In the genomic region with DNA sequence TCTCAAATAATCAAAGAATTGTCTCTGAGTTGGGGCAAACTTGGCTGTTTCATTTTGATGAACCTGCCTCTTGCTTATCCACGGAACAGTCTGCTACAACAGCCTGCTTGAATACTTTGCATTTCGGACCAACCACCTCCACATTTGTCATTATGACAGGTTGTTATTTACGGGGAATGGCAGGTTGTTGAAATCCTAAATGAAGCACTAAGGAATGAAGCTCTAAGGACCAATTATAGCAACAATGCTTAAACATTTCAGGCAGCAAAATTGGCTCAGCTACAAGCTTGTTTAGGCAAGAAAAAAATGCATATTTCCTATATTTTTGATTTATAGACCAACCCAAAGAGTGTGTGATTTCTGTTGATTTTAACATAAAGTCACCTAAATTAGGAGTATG, we compare ENCODE assay signal across 20 cellular contexts.
"Had no signal": no experiment of that assay in that cellular context is flagged by ENCODE, and none has a peak within 500 bp of the region (broad histone marks: within the 10 kb centered on the region; RNA-seq: fewer than 3 reads in every experiment).

No MANE protein-coding gene starts in this region.

- H3K4me3 ChIP-seq: adrenal gland, lung had no signal

- H3K27me3 ChIP-seq: adrenal gland had no signal

- H3K36me3 ChIP-seq: adrenal gland had no signal

- H3K9me3 Mint-ChIP-seq: activated naive CD4-positive, alpha-beta T cell treated with anti-CD3 and anti-CD28 coated beads, Interleukin-2, amount 50 U/mL, for 72 hours; activated T-helper 1 cell treated with anti-CD3 and anti-CD28 coated beads, Interleukin-12 subunit alpha, Interleukin-12 subunit beta, Interleukin-2, Interleukin-4 antibody, amounts not matched to agents 30 ng/mL and 10 ng/mL and 1 ng/mL, durations not matched to agents 14 hours and 24 hours and 36 hours; dendritic cell treated with granulocyte-macrophage colony-stimulating factor and Interleukin-4, amounts not matched to agents 40 ng/mL and 50 ng/mL, for 4 days; nephron had no signal

- H3K9me3 ChIP-seq: adrenal gland had no signal

- H3K4me1 ChIP-seq: adrenal gland had no signal

- DNase-seq: activated CD4-positive, alpha-beta T cell treated with anti-CD3 and anti-CD28 coated beads for 36 hours; activated CD4-positive, alpha-beta T cell treated with anti-CD3 and anti-CD28 coated beads, Interleukin-2, amount 50 U/mL, for 48 hours; activated gamma-delta T cell treated with Interleukin-2 at 50 U/mL for 16 hours; activated T-cell treated with anti-CD3 and anti-CD28 coated beads for 4 hours; effector memory CD4-positive, alpha-beta T cell; kidney; midbrain; occipital lobe; retina; stimulated activated CD4-positive, alpha-beta T cell treated with anti-CD3 and anti-CD28 coated beads, Interleukin-12 subunit alpha, Interleukin-12 subunit beta, amount 100 ng/mL, for 4 hours; stimulated activated CD4-positive, alpha-beta T cell treated with anti-CD3 and anti-CD28 coated beads, Interleukin-1b, Interleukin-23, amount 100 ng/mL, for 48 hours; stimulated activated CD8-positive, alpha-beta memory T cell treated with anti-CD3 and anti-CD28 coated beads, Interleukin-4, amount 100 ng/mL, for 48 hours had no signal

- FAIRE-seq: bronchial epithelial cell, kidney had no signal

- H3K27me3 Mint-ChIP-seq: activated CD4-positive, alpha-beta T cell treated with anti-CD3 and anti-CD28 coated beads for 36 hours; dendritic cell treated with granulocyte-macrophage colony-stimulating factor and Interleukin-4, amounts not matched to agents 40 ng/mL and 50 ng/mL, for 4 days had no signal

- H3K27ac ChIP-seq: adrenal gland had no signal

- H3K27ac Mint-ChIP-seq: activated naive CD4-positive, alpha-beta T cell treated with anti-CD3 and anti-CD28 coated beads, Interleukin-2, amount 50 U/mL, for 72 hours; activated T-helper 1 cell treated with anti-CD3 and anti-CD28 coated beads, Interleukin-12 subunit alpha, Interleukin-12 subunit beta, Interleukin-2, Interleukin-4 antibody, amounts not matched to agents 30 ng/mL and 10 ng/mL and 1 ng/mL, durations not matched to agents 14 hours and 24 hours and 36 hours; dendritic cell treated with granulocyte-macrophage colony-stimulating factor and Interleukin-4, amounts not matched to agents 40 ng/mL and 50 ng/mL, for 4 days; nephron had no signal

- H3K36me3 Mint-ChIP-seq: activated naive CD4-positive, alpha-beta T cell treated with anti-CD3 and anti-CD28 coated beads, Interleukin-2, amount 50 U/mL, for 72 hours had no signal

- H3K4me3 Mint-ChIP-seq: activated CD4-positive, alpha-beta T cell treated with anti-CD3 and anti-CD28 coated beads for 36 hours; activated T-helper 1 cell treated with anti-CD3 and anti-CD28 coated beads, Interleukin-12 subunit alpha, Interleukin-12 subunit beta, Interleukin-2, Interleukin-4 antibody, amounts not matched to agents 30 ng/mL and 10 ng/mL and 1 ng/mL, durations not matched to agents 14 hours and 24 hours and 36 hours; dendritic cell treated with granulocyte-macrophage colony-stimulating factor and Interleukin-4, amounts not matched to agents 40 ng/mL and 50 ng/mL, for 4 days; nephron; WTC11 had no signal

- H3K4me1 Mint-ChIP-seq: nephron had no signal
